Comparison of ENCODE assay signal across 9 cellular contexts in the genomic region with DNA sequence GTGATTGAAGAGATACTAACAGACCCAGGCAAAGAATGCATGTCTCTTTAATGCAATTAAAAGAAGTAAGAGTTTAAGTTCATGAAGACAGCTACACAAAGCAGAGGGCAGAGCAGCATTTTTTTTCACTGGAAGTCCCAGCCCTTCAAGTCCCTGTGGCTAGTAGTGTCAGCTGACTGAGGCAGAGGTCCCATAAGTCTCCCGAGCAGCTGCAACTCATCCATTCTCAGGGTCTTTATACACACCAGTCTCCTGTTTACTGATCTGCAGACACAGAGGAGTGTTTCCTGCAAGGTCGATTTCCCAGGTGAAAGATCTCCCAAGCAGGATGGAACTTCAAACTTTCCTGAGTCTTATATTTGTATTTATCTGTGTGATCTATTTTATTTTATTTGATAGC.
"Had no signal": no experiment of that assay in that cellular context is flagged by ENCODE, and none has a peak within 500 bp of the region (broad histone marks: within the 10 kb centered on the region; RNA-seq: fewer than 3 reads in every experiment).

No MANE protein-coding gene starts in this region.

- ATAC-seq: HCT116, HepG2 had no signal

- H3K4me3 ChIP-seq: GM23248, HAP-1 had no signal

- H2AFZ ChIP-seq: GM23248 had no signal

- H3K27ac ChIP-seq: GM23248, HL-60 had no signal

- H3K9me3 ChIP-seq: HAP-1 had no signal

- H3K4me1 ChIP-seq: HAP-1 had no signal

- H3K36me3 ChIP-seq: HAP-1 had no signal

- DNase-seq: GM23248, GOT3, H7, HFFc6, KBM-7 had no signal

- H3K9ac ChIP-seq: GM23248 had no signal
